In genomic region chr19:14048439-14049153, GRCh38 we compare ENCODE assay signal across 8 cellular contexts. TPM values are rescaled to one million over a fixed set of nuclear protein-coding genes. Genes with fewer than 3 reads are reported as not detected.
A peak's percentile ranks its signal among the peaks of the same experiment; 100 is the strongest.
DNase-seq lines count a peak whose midpoint lies in the region; ATAC-seq and TF ChIP-seq lines count a peak whose summit lies in the region.

No MANE protein-coding gene starts in this region.

- H3K9me3 Mint-ChIP-seq in endodermal cell (peaks cover 5% of the 10 kb centered on the region), neural crest cell (no peaks in the 10 kb centered on the region), type B pancreatic cell (no peaks in the 10 kb centered on the region)

- 64 to 75% methylated on average over 3 to 7 of the region's 8 CpGs for WGBS in endodermal cell (ENCODE audit: insufficient coverage in 1 of 2, insufficient read length in 1 of 2), 2 experiments

- H3K4me3 Mint-ChIP-seq in endodermal cell (no peak overlapping the region), neural crest cell (no peak overlapping the region), type B pancreatic cell (no peak overlapping the region)

- peaks cover 2% of the 10 kb centered on the region for H3K27me3 Mint-ChIP-seq in endodermal cell (ENCODE audit: insufficient read depth)
- H3K27me3 Mint-ChIP-seq in neural crest cell (ENCODE audit: low read depth), result no peaks in the 10 kb centered on the region
- no peaks in the 10 kb centered on the region for H3K27me3 Mint-ChIP-seq in type B pancreatic cell

- peaks cover 8% of the 10 kb centered on the region for H3K36me3 ChIP-seq in endodermal cell (ENCODE audit: control insufficient read depth, insufficient read depth, low read length)

- peak; percentile 71 for TF ChIP-seq CTCF in GM10266 (IDR thresholded peaks at IDR 0.05; ENCODE audit: control insufficient read depth, insufficient read depth, low read depth, missing control alignments)
- peak; percentile 94 for TF ChIP-seq CTCF in endodermal cell (conservative IDR thresholded peaks at IDR 0.05)
- peak; percentile 76 for TF ChIP-seq CTCF in neural crest cell (conservative IDR thresholded peaks at IDR 0.05)
- peak; percentile 82 for TF ChIP-seq CTCF in type B pancreatic cell (conservative IDR thresholded peaks at IDR 0.05)

- no peaks in the 10 kb centered on the region for H3K27me3 ChIP-seq in endodermal cell (ENCODE audit: control insufficient read depth, insufficient read depth, low read length, poor library complexity, severe bottlenecking)

- DNase-seq in GM10266 (ENCODE audit: extremely low spot score) (peak; percentile 70), MV-4-11 (lab: John Stamatoyannopoulos, UW) (peak; percentile 87), endodermal cell (peak; percentile 95), neural crest cell (ENCODE audit: low read depth, low spot score) (peak; percentile 63), type B pancreatic cell (ENCODE audit: extremely low spot score, unreplicated experiment) (no peak)
- peak; percentile 85 to 88 for DNase-seq in activated CD4-positive, alpha-beta T cell treated with anti-CD3 and anti-CD28 coated beads, Interleukin-2, amount 50 U/mL, for 48 hours

- H3K4me1 Mint-ChIP-seq in endodermal cell (no peaks in the 10 kb centered on the region), neural crest cell (no peaks in the 10 kb centered on the region), type B pancreatic cell (ENCODE audit: unreplicated experiment) (no peaks in the 10 kb centered on the region)

- H3K27ac Mint-ChIP-seq in endodermal cell, result no peak overlapping the region
- no peak overlapping the region for H3K27ac Mint-ChIP-seq in neural crest cell (ENCODE audit: unreplicated experiment)
- no peak overlapping the region for H3K27ac Mint-ChIP-seq in type B pancreatic cell

- H3K9me3 ChIP-seq in endodermal cell (ENCODE audit: control insufficient read depth, low read length), result no peaks in the 10 kb centered on the region

- no peak overlapping the region for H3K9ac ChIP-seq in endodermal cell (ENCODE audit: extremely low read depth, low read length, poor library complexity, severe bottlenecking)

- H3K4me1 ChIP-seq in endodermal cell (ENCODE audit: control insufficient read depth, insufficient read depth, low read length), result no peaks in the 10 kb centered on the region

- no peak for ATAC-seq in GM19395 (IDR thresholded peaks at IDR 0.05; ENCODE audit: unreplicated experiment)
- ATAC-seq in HG03196 (IDR thresholded peaks at IDR 0.05; ENCODE audit: unreplicated experiment), result no peak

- H3K4me3 ChIP-seq in endodermal cell (ENCODE audit: low read length), result no peak overlapping the region

- H3K27ac ChIP-seq in endodermal cell (ENCODE audit: low read depth, low read length), result no peak overlapping the region

- H3K36me3 Mint-ChIP-seq in endodermal cell (ENCODE audit: low read depth), result peaks cover 35% of the 10 kb centered on the region
- H3K36me3 Mint-ChIP-seq in neural crest cell (ENCODE audit: low read depth), result no peaks in the 10 kb centered on the region
- no peaks in the 10 kb centered on the region for H3K36me3 Mint-ChIP-seq in type B pancreatic cell

RNA-seq across cellular contexts. Expression of gene PALM3, which starts 13.3 kb away (rescaled TPM):
- total RNA-seq in endodermal cell, result 1 to 10 TPM; 1.3 to 4.9 TPM
- 7.6 TPM for polyA plus RNA-seq in endodermal cell (2013, experiment 1 of 2)
- 5.2 TPM for polyA plus RNA-seq in endodermal cell (2013, experiment 2 of 2)
- total RNA-seq in neural crest cell, result 5.2 and 5.7 TPM in 2 replicates
- total RNA-seq in type B pancreatic cell (ENCODE audit: low replicate concordance), result 0.83 and 8.1 TPM in 2 replicates

RNA-seq across cellular contexts. Expression of gene IL27RA, which starts 17.0 kb away (rescaled TPM):
- total RNA-seq in endodermal cell (10 to 100 TPM; 10.3 to 10.8 TPM), neural crest cell (4.8 and 5.0 TPM in 2 replicates), type B pancreatic cell (ENCODE audit: low replicate concordance) (0.95 and 2.8 TPM in 2 replicates)
- polyA plus RNA-seq in endodermal cell (2013, experiment 1 of 2), result 4.4 TPM
- 4.1 TPM for polyA plus RNA-seq in endodermal cell (2013, experiment 2 of 2)

RNA-seq across cellular contexts. Expression of gene RLN3, which starts 20.6 kb away (rescaled TPM):
- not detected for total RNA-seq in endodermal cell
- polyA plus RNA-seq in endodermal cell (2013, experiment 1 of 2), result not detected
- not detected for polyA plus RNA-seq in endodermal cell (2013, experiment 2 of 2)
- total RNA-seq in neural crest cell, result not detected in 2 replicates
- total RNA-seq in type B pancreatic cell (ENCODE audit: low replicate concordance), result not detected in 2 replicates

RNA-seq across cellular contexts. Expression of gene MISP3, which starts 24.0 kb away (rescaled TPM):
- 1 to 10 TPM in 1 of 2 donors, under 1 TPM in 1; 0.73 to 1.4 TPM for total RNA-seq in endodermal cell
- polyA plus RNA-seq in endodermal cell (2013, experiment 1 of 2), result 1.9 TPM
- polyA plus RNA-seq in endodermal cell (2013, experiment 2 of 2), result 1.8 TPM
- 0.39 and 0.98 TPM in 2 replicates for total RNA-seq in neural crest cell
- 3.1 and 3.6 TPM in 2 replicates for total RNA-seq in type B pancreatic cell (ENCODE audit: low replicate concordance)

RNA-seq across cellular contexts. Expression of gene C19orf67, which starts 37.0 kb away (rescaled TPM):
- total RNA-seq in endodermal cell (1 to 10 TPM in 1 of 2 donors, under 1 TPM in 1; 0.73 to 1.1 TPM), neural crest cell (not detected in 2 replicates), type B pancreatic cell (ENCODE audit: low replicate concordance) (not detected in 2 replicates)
- not detected for polyA plus RNA-seq in endodermal cell (2013, experiment 1 of 2)
- not detected for polyA plus RNA-seq in endodermal cell (2013, experiment 2 of 2)
